ENCODE assay signal across 8 cellular contexts in genomic region chr1:50424045-50424939, GRCh38. TPM values are rescaled to one million over a fixed set of nuclear protein-coding genes. Genes with fewer than 3 reads are reported as not detected.
DNase-seq lines count a peak whose midpoint lies in the region; ATAC-seq and TF ChIP-seq lines count a peak whose summit lies in the region.

No MANE protein-coding gene starts in this region.

- ATAC-seq in GM19023 (IDR thresholded peaks at IDR 0.05; ENCODE audit: unreplicated experiment) (no peak), mucosa of descending colon (no peak), HG03108 (IDR thresholded peaks at IDR 0.05; ENCODE audit: unreplicated experiment) (no peak), HG02981 (IDR thresholded peaks at IDR 0.05; ENCODE audit: unreplicated experiment) (no peak)

- DNase-seq in A172 (ENCODE audit: low spot score) = peak; percentile 29
- DNase-seq in GM12865 (ENCODE audit: low read depth) = peak; percentile 46
- no peak for DNase-seq in WERI-Rb-1
- peak; percentile 9 for DNase-seq in medulla oblongata (ENCODE audit: extremely low spot score)
- DNase-seq in mucosa of descending colon = no peak

- intact Hi-C loops in mucosa of descending colon (cut with DNase I, micrococcal nuclease) = no loop called here

- H3K36me3 ChIP-seq in WERI-Rb-1 (no peaks in the 10 kb centered on the region), mucosa of descending colon (ENCODE audit: low read depth) (no peaks in the 10 kb centered on the region)

- H3K4me1 ChIP-seq in mucosa of descending colon (ENCODE audit: low read depth) = peaks cover 41% of the 10 kb centered on the region

- H3K9me3 ChIP-seq in WERI-Rb-1 (ENCODE audit: severe bottlenecking) (peaks cover 7% of the 10 kb centered on the region), mucosa of descending colon (no peaks in the 10 kb centered on the region)

- TF ChIP-seq CTCF in GM12865 (IDR thresholded peaks at IDR 0.05; ENCODE audit: insufficient read depth, low read depth, low read length, missing control alignments) (no peak), WERI-Rb-1 (IDR thresholded peaks at IDR 0.05; ENCODE audit: low read depth, low read length) (no peak), mucosa of descending colon (IDR thresholded peaks at IDR 0.05) (no peak)

- H3K27ac ChIP-seq in WERI-Rb-1 = no peak overlapping the region

- H3K4me3 ChIP-seq in GM12865 (ENCODE audit: low read depth, low read length) (peak overlapping the region; percentile 56), WERI-Rb-1 (ENCODE audit: low read depth, low read length) (peak overlapping the region; percentile 51), mucosa of descending colon (no peak overlapping the region)

- H3K27me3 ChIP-seq in WERI-Rb-1 (ENCODE audit: insufficient read depth, low read depth, severe bottlenecking) = peaks cover 57% of the 10 kb centered on the region

RNA-seq across cellular contexts. Expression of gene DMRTA2, which starts 1.0 kb away (rescaled TPM):
- total RNA-seq in A172 (2014; rRNA removed; shearing (Covaris generic)) = 1.1 and 1.8 TPM in 2 replicates
- total RNA-seq in mucosa of descending colon = not detected

Comparison
In these comparisons a context has a peak if more than half of its experiments do, and no peak if none do; other contexts are left out.
1. DNase-seq: peak in A172 (single experiment), GM12865 (single experiment) and medulla oblongata (single experiment); none in WERI-Rb-1 (single experiment) and mucosa of descending colon (0 of 3).